ENCODE assay signal across 27 cellular contexts in genomic region chr12:116874324-116874995, GRCh38. TPM values are rescaled to one million over a fixed set of nuclear protein-coding genes. Genes with fewer than 3 reads are reported as not detected.
"Had no signal": no experiment of that assay in that cellular context is flagged by ENCODE, and none has a peak within 500 bp of the region (broad histone marks: within the 10 kb centered on the region; RNA-seq: fewer than 3 reads in every experiment).

No MANE protein-coding gene starts in this region.

- H3K4me2 ChIP-seq: hepatocyte, smooth muscle cell had no signal

- H3K79me2 ChIP-seq: hepatocyte, parathyroid adenoma had no signal

- H3K4me1 ChIP-seq: foreskin keratinocyte, parathyroid adenoma had no signal

- H3K27ac ChIP-seq: coronary artery, epithelial cell of prostate, foreskin keratinocyte, gastroesophageal sphincter, heart left ventricle, hepatocyte, left lung, parathyroid adenoma, stomach, thyroid gland, vagina had no signal

- ATAC-seq: esophagus mucosa; foreskin keratinocyte; gastroesophageal sphincter; heart left ventricle; left cardiac atrium; left lung; mucosa of descending colon; natural killer cell treated with Interleukin-12 subunit alpha and Interleukin-12 subunit beta and Interleukin-15 and Interleukin-18, amount 100 ng/mL, for 72 hours; sciatic nerve; stimulated activated effector memory CD8-positive, alpha-beta T cell treated with anti-CD3 and anti-CD28 coated beads, Interleukin-12 subunit alpha, Interleukin-12 subunit beta, amount 100 ng/mL, for 72 hours had no signal

- H3K9me3 ChIP-seq: thyroid gland, vagina had no signal

- H3K4me3 ChIP-seq: coronary artery, gastroesophageal sphincter, heart left ventricle, hepatocyte, left lung, mucosa of descending colon, smooth muscle cell, stomach, thyroid gland, vagina had no signal

- H3K9ac ChIP-seq: parathyroid adenoma had no signal

- H3K27me3 ChIP-seq: thyroid gland had no signal

- H3K36me3 ChIP-seq: gastroesophageal sphincter, heart left ventricle, left lung, stomach, thyroid gland, vagina had no signal

- H2AFZ ChIP-seq: hepatocyte, parathyroid adenoma had no signal

- DNase-seq: effector CD4-positive, alpha-beta T cell; foreskin keratinocyte; heart left ventricle; left cardiac atrium; left lung; mesenchymal stem cell; mucosa of descending colon; naive B cell; stimulated activated CD4-positive, alpha-beta T cell treated with anti-CD3 and anti-CD28 coated beads, Interleukin-12 subunit alpha, Interleukin-12 subunit beta, amount 100 ng/mL, for 4 hours; stimulated activated CD4-positive, alpha-beta T cell treated with anti-CD3 and anti-CD28 coated beads, Interleukin-1b, Interleukin-23, amount 100 ng/mL, for 48 hours; stimulated activated CD4-positive, alpha-beta T cell treated with anti-CD3 and anti-CD28 coated beads, Interleukin-4, amount 100 ng/mL, for 1 hour; stimulated activated naive CD4-positive, alpha-beta T cell treated with Interleukin-2 at 50 U/mL for 16 hours; stomach; thyroid gland had no signal

RNA-seq across cellular contexts. Expression of gene HRK, which starts 6.8 kb away (rescaled TPM):
- total RNA-seq: dermis microvascular lymphatic vessel endothelial cell; foreskin keratinocyte; hepatocyte; lung microvascular endothelial cell; natural killer cell treated with Interleukin-12 subunit alpha and Interleukin-12 subunit beta and Interleukin-15 and Interleukin-18, amount 100 ng/mL, for 72 hours; vagina had no signal
- polyA plus RNA-seq: foreskin keratinocyte, smooth muscle cell had no signal
